ENCODE assay signal across 13 cellular contexts in the genomic region with DNA sequence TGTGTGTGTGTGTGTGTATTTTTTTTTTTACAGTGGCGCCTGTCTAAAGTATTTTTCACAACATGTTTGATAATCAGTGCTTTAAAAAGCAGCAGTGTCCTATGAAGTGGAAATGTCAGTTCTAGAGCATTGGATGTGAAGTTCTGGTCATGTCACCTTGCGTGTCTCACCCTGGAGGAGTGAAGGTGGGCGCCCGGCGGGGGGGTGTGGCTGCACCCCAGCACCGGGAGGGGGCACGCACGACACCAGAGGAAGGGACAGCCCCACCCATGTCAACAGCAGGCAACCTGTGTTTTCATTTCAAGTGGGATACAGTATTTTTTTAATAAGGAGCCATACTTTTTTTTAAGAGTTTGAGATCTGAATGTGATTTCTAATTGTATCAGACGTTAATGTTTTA. TPM values are rescaled to one million over a fixed set of nuclear protein-coding genes. Genes with fewer than 3 reads are reported as not detected.
A peak's percentile ranks its signal among the peaks of the same experiment; 100 is the strongest.
DNase-seq lines count a peak whose midpoint lies in the region; ATAC-seq, FAIRE-seq and TF ChIP-seq lines count a peak whose summit lies in the region.
"Had no signal": no experiment of that assay in that cellular context is flagged by ENCODE, and none has a peak within 500 bp of the region (broad histone marks: within the 10 kb centered on the region; RNA-seq: fewer than 3 reads in every experiment).

No MANE protein-coding gene starts in this region.

- H3K27me3 ChIP-seq in CD4-positive, alpha-beta T cell (ENCODE audit: control insufficient read depth, insufficient read depth, low read length), result no peaks in the 10 kb centered on the region
- H3K27me3 ChIP-seq in CD8-positive, alpha-beta T cell (ENCODE audit: insufficient read depth, low read length), result no peaks in the 10 kb centered on the region
- H3K27me3 ChIP-seq in esophagus muscularis mucosa, result no peaks in the 10 kb centered on the region

- ATAC-seq in CD4-positive, alpha-beta T cell (ENCODE audit: poor library complexity), result no peak
- no peak for ATAC-seq in CD8-positive, alpha-beta T cell
- ATAC-seq in stimulated activated effector memory CD8-positive, alpha-beta T cell treated with anti-CD3 and anti-CD28 coated beads, Interleukin-12 subunit alpha, Interleukin-12 subunit beta, amount 100 ng/mL, for 72 hours, result no peak
- no peak for ATAC-seq in GM18868 (IDR thresholded peaks at IDR 0.05; ENCODE audit: unreplicated experiment)

- H3K4me1 Mint-ChIP-seq in CD4-positive, alpha-beta T cell (ENCODE audit: low read depth), result peaks cover 26% of the 10 kb centered on the region
- H3K4me1 Mint-ChIP-seq in CD8-positive, alpha-beta T cell (ENCODE audit: low read depth), result peaks cover 28% of the 10 kb centered on the region
- peaks cover 16% of the 10 kb centered on the region for H3K4me1 Mint-ChIP-seq in stimulated activated effector memory CD8-positive, alpha-beta T cell treated with anti-CD3 and anti-CD28 coated beads, Interleukin-12 subunit alpha, Interleukin-12 subunit beta, amount 100 ng/mL, for 72 hours

- POLR2A ChIA-PET in CD4-positive, alpha-beta T cell (lab: Charles Lee), result no interaction called here
- POLR2A ChIA-PET in CD8-positive, alpha-beta T cell (lab: Charles Lee), result no interaction called here

- WGBS in esophagus muscularis mucosa, result 69% methylated on average over 9 of the region's 9 CpGs

- no peaks in the 10 kb centered on the region for H3K27me3 Mint-ChIP-seq in CD4-positive, alpha-beta T cell
- no peaks in the 10 kb centered on the region for H3K27me3 Mint-ChIP-seq in CD8-positive, alpha-beta T cell (ENCODE audit: low read depth)

- H3K4me1 ChIP-seq in CD8-positive, alpha-beta T cell (ENCODE audit: insufficient read depth, low read length), result peaks cover 5% of the 10 kb centered on the region
- peaks cover 36 to 68% (median 64%) of the 10 kb centered on the region in 4 donors for H3K4me1 ChIP-seq in esophagus muscularis mucosa

- H3K9me3 ChIP-seq in CD4-positive, alpha-beta T cell (ENCODE audit: control insufficient read depth, low read length), result no peaks in the 10 kb centered on the region
- H3K9me3 ChIP-seq in CD8-positive, alpha-beta T cell (ENCODE audit: low read length), result no peaks in the 10 kb centered on the region
- no peaks in the 10 kb centered on the region for H3K9me3 ChIP-seq in esophagus muscularis mucosa

- H3K4me3 Mint-ChIP-seq in CD4-positive, alpha-beta T cell, result no peak overlapping the region
- H3K4me3 Mint-ChIP-seq in CD8-positive, alpha-beta T cell, result no peak overlapping the region
- no peak overlapping the region for H3K4me3 Mint-ChIP-seq in stimulated activated effector memory CD8-positive, alpha-beta T cell treated with anti-CD3 and anti-CD28 coated beads, Interleukin-12 subunit alpha, Interleukin-12 subunit beta, amount 100 ng/mL, for 72 hours

- TF ChIP-seq POLR2A in esophagus muscularis mucosa (IDR thresholded peaks at IDR 0.05; ENCODE audit: low read depth), result no peak
- TF ChIP-seq POLR2A in GM12892 (IDR thresholded peaks at IDR 0.05; ENCODE audit: low read depth, low read length), result no peak

- H3K36me3 ChIP-seq in CD8-positive, alpha-beta T cell (ENCODE audit: insufficient read depth, low read length), result peaks cover 4% of the 10 kb centered on the region
- peaks cover 0 to 17% (median 5%) of the 10 kb centered on the region in 4 donors for H3K36me3 ChIP-seq in esophagus muscularis mucosa

- intact Hi-C loops in CD4-positive, alpha-beta T cell (cut with DNase I, micrococcal nuclease), result no loop called here
- intact Hi-C loops in CD8-positive, alpha-beta T cell (cut with DNase I, micrococcal nuclease), result no loop called here
- intact Hi-C loops in esophagus muscularis mucosa (cut with DNase I), result no loop called here

- no peaks in the 10 kb centered on the region for H3K9me3 Mint-ChIP-seq in CD4-positive, alpha-beta T cell
- no peaks in the 10 kb centered on the region for H3K9me3 Mint-ChIP-seq in CD8-positive, alpha-beta T cell
- H3K9me3 Mint-ChIP-seq in stimulated activated effector memory CD8-positive, alpha-beta T cell treated with anti-CD3 and anti-CD28 coated beads, Interleukin-12 subunit alpha, Interleukin-12 subunit beta, amount 100 ng/mL, for 72 hours, result no peaks in the 10 kb centered on the region

- TF ChIP-seq CTCF in CD4-positive, alpha-beta T cell (IDR thresholded peaks at IDR 0.05), result no peak
- TF ChIP-seq CTCF in CD8-positive, alpha-beta T cell (IDR thresholded peaks at IDR 0.05), result no peak
- TF ChIP-seq CTCF in esophagus muscularis mucosa (IDR thresholded peaks at IDR 0.05), result no peak

- H3K27ac Mint-ChIP-seq in CD4-positive, alpha-beta T cell, result peak overlapping the region; percentile 58
- peak overlapping the region; percentile 62 for H3K27ac Mint-ChIP-seq in CD8-positive, alpha-beta T cell
- peak overlapping the region; percentile 34 for H3K27ac Mint-ChIP-seq in stimulated activated effector memory CD8-positive, alpha-beta T cell treated with anti-CD3 and anti-CD28 coated beads, Interleukin-12 subunit alpha, Interleukin-12 subunit beta, amount 100 ng/mL, for 72 hours

- DNase-seq in CD4-positive, alpha-beta T cell, result no peak
- no peak for DNase-seq in CD8-positive, alpha-beta T cell
- no peak for DNase-seq in esophagus muscularis mucosa (ENCODE audit: extremely low spot score)
- no peak for DNase-seq in stimulated activated effector memory CD8-positive, alpha-beta T cell treated with anti-CD3 and anti-CD28 coated beads, Interleukin-12 subunit alpha, Interleukin-12 subunit beta, amount 100 ng/mL, for 72 hours (ENCODE audit: low spot score in 2 of 2)
- no peak for DNase-seq in DMS79 (lab: John Stamatoyannopoulos, UW)
- no peak for DNase-seq in GM12892 (ENCODE audit: insufficient read length)
- DNase-seq: HCEC 1CT, IMR-90, NCI-H187, NCI-H526 treated with DMSO at 0.1 percent for 48 hours, OCI-M1, SIG-M5 had no signal

- no peak overlapping the region for H3K27ac ChIP-seq in CD4-positive, alpha-beta T cell (ENCODE audit: low read depth, low read length)
- no peak overlapping the region for H3K27ac ChIP-seq in CD8-positive, alpha-beta T cell (ENCODE audit: low read depth, low read length)
- H3K27ac ChIP-seq in esophagus muscularis mucosa (replicated peaks in 1 of 4), result peak overlapping the region; percentile 88 to 91 (median 90)

- H3K4me3 ChIP-seq in CD8-positive, alpha-beta T cell (ENCODE audit: low read depth, low read length), result no peak overlapping the region
- H3K4me3 ChIP-seq in esophagus muscularis mucosa, result no peak overlapping the region

- no peak for TF ChIP-seq EP300 in esophagus muscularis mucosa (IDR thresholded peaks at IDR 0.05)

- H3K36me3 Mint-ChIP-seq in CD4-positive, alpha-beta T cell (ENCODE audit: low read depth), result peaks cover 23% of the 10 kb centered on the region
- peaks cover 24% of the 10 kb centered on the region for H3K36me3 Mint-ChIP-seq in CD8-positive, alpha-beta T cell
- H3K36me3 Mint-ChIP-seq in stimulated activated effector memory CD8-positive, alpha-beta T cell treated with anti-CD3 and anti-CD28 coated beads, Interleukin-12 subunit alpha, Interleukin-12 subunit beta, amount 100 ng/mL, for 72 hours, result peaks cover 18% of the 10 kb centered on the region

- FAIRE-seq in GM12892 (lab: Jason Lieb, UNC), result no peak

- CTCF ChIA-PET in CD4-positive, alpha-beta T cell (lab: Charles Lee), result no interaction called here
- CTCF ChIA-PET in CD8-positive, alpha-beta T cell (lab: Charles Lee), result no interaction called here

RNA-seq across cellular contexts. Expression of a gene that starts 4.5 kb away (rescaled TPM):
- 100 to 1,000 TPM in 1 of 2 experiments, 10 to 100 TPM in 1; 93.5 to 102 TPM for total RNA-seq in CD4-positive, alpha-beta T cell
- total RNA-seq in CD8-positive, alpha-beta T cell, result 100 to 1,000 TPM; 129 to 131 TPM
- 10 to 100 TPM; 25.7 to 37.3 (median 31.5) TPM for total RNA-seq in esophagus muscularis mucosa
- polyA plus RNA-seq in GM12892 (2012; ENCODE audit: missing spikeins), result 13.9 TPM

Comparison
In these comparisons a context has a peak if more than half of its experiments do, and no peak if none do; other contexts are left out.
1. H3K27ac ChIP-seq: peak in esophagus muscularis mucosa (4 of 4); none in CD4-positive, alpha-beta T cell (single experiment) and CD8-positive, alpha-beta T cell (single experiment).
2. Peak in every context shown above with its lines, with median percentiles within 50 percentile points of each other: H3K27ac Mint-ChIP-seq.